In genomic region chr17:37137070-37137610, GRCh38 we compare ENCODE assay signal across 17 cellular contexts.
DNase-seq lines count a peak whose midpoint lies in the region; ATAC-seq and TF ChIP-seq lines count a peak whose summit lies in the region.
"Had no signal": no experiment of that assay in that cellular context is flagged by ENCODE, and none has a peak within 500 bp of the region (broad histone marks: within the 10 kb centered on the region; RNA-seq: fewer than 3 reads in every experiment).

No MANE protein-coding gene starts in this region.

- H2AFZ ChIP-seq in GM23338 = no peak overlapping the region
- H2AFZ ChIP-seq in parathyroid adenoma = peak overlapping the region; percentile 22
- H2AFZ ChIP-seq: GM23248 had no signal

- no peak overlapping the region for H3K27ac Mint-ChIP-seq in GM23338
- H3K27ac Mint-ChIP-seq: CD8-positive, alpha-beta T cell had no signal

- no peak overlapping the region for H3K27ac ChIP-seq in GM23338 (ENCODE audit: low read depth)
- H3K27ac ChIP-seq in parathyroid adenoma = peak overlapping the region; percentile 37
- H3K27ac ChIP-seq: BLaER1 treated with 17β-estradiol and CSF1 and Interleukin-3, amounts not matched to agents 10 nM and 100 nM; GM23248 had no signal

- no peaks in the 10 kb centered on the region; the same call in 2 of the 3 replicates for H3K9me3 Mint-ChIP-seq in GM23338
- H3K9me3 Mint-ChIP-seq: CD8-positive, alpha-beta T cell had no signal

- H3K36me3 Mint-ChIP-seq in GM23338 (ENCODE audit: low read depth) = peaks cover 2% of the 10 kb centered on the region; the same call in 2 of the 3 replicates

- no peaks in the 10 kb centered on the region for H3K79me2 ChIP-seq in GM23338 (replicated peaks; ENCODE audit: insufficient read depth)
- H3K79me2 ChIP-seq in parathyroid adenoma = no peaks in the 10 kb centered on the region

- H3K4me3 ChIP-seq in GM23338 (no peak overlapping the region), parathyroid adenoma (ENCODE audit: low read depth, low read length) (no peak overlapping the region)
- H3K4me3 ChIP-seq: BLaER1 treated with 17β-estradiol and CSF1 and Interleukin-3, amounts not matched to agents 10 nM and 100 nM; GM23248 had no signal

- peaks cover 53% of the 10 kb centered on the region for H3K4me1 ChIP-seq in GM23338 (ENCODE audit: insufficient read depth)
- peaks cover 44% of the 10 kb centered on the region for H3K4me1 ChIP-seq in parathyroid adenoma

- H4K20me1 ChIP-seq in GM23338 (replicated peaks; ENCODE audit: insufficient read depth) = no peaks in the 10 kb centered on the region
- H4K20me1 ChIP-seq: BLaER1 treated with 17β-estradiol and CSF1 and Interleukin-3, amounts not matched to agents 10 nM and 100 nM had no signal

- H3K9ac ChIP-seq in parathyroid adenoma = no peak overlapping the region
- H3K9ac ChIP-seq: BLaER1 treated with 17β-estradiol and CSF1 and Interleukin-3, amounts not matched to agents 10 nM and 100 nM; GM23248 had no signal

- H3K9me3 ChIP-seq in parathyroid adenoma (ENCODE audit: control insufficient read depth, low read length) = no peaks in the 10 kb centered on the region
- H3K9me3 ChIP-seq: BLaER1 treated with 17β-estradiol and CSF1 and Interleukin-3, amounts not matched to agents 10 nM and 100 nM had no signal

- H3K27me3 ChIP-seq in GM23338 (ENCODE audit: insufficient read depth) (no peaks in the 10 kb centered on the region), parathyroid adenoma (ENCODE audit: control insufficient read depth, insufficient read depth, low read length) (no peaks in the 10 kb centered on the region)
- H3K27me3 ChIP-seq: BLaER1 treated with 17β-estradiol and CSF1 and Interleukin-3, amounts not matched to agents 10 nM and 100 nM had no signal

- H3F3A ChIP-seq in GM23338 (replicated peaks; ENCODE audit: low read depth) = peaks cover 6% of the 10 kb centered on the region; the same call in 1 of the 2 replicates

- DNase-seq in GM23338 (ENCODE audit: low spot score) = peak; percentile 48
- peak; percentile 91 for DNase-seq in SK-MEL-5 (ENCODE audit: low read depth, low spot score)
- peak; percentile 89 for DNase-seq in foreskin melanocyte
- DNase-seq in NCI-H446 treated with DMSO at 0.1 percent for 48 hours (lab: John Stamatoyannopoulos, UW) = no peak
- DNase-seq in NCI-H1694 treated with DMSO at 0.1 percent for 48 hours (lab: John Stamatoyannopoulos, UW) = no peak
- DNase-seq in NCI-H1092 treated with DMSO at 0.1 percent for 48 hours (lab: John Stamatoyannopoulos, UW) = no peak
- DNase-seq: CD8-positive, alpha-beta T cell; GM23248; NCI-H1105 treated with DMSO at 0.1 percent for 48 hours; NCI-H1694; NCI-H510A; NCI-H748 treated with DMSO at 0.1 percent for 48 hours; NK-92 treated with Interleukin-12 subunit alpha and Interleukin-12 subunit beta, amount 100 ng/mL, for 24 hours; SHP77 treated with DMSO at 0.1 percent for 48 hours had no signal

- peaks cover 4% of the 10 kb centered on the region for H3K27me3 Mint-ChIP-seq in GM23338 (ENCODE audit: insufficient read depth, low read depth, poor library complexity)

- peak; percentile 44 to 48 for TF ChIP-seq CTCF in GM23338 (conservative IDR thresholded peaks at IDR 0.05; ENCODE audit: low read depth in 2 of 2)
- no peak for TF ChIP-seq CTCF in parathyroid adenoma (IDR thresholded peaks at IDR 0.05)

- H3K4me2 ChIP-seq in GM23338 (no peak overlapping the region), parathyroid adenoma (ENCODE audit: low read length) (no peak overlapping the region)
- H3K4me2 ChIP-seq: BLaER1 treated with 17β-estradiol and CSF1 and Interleukin-3, amounts not matched to agents 10 nM and 100 nM had no signal

- peaks cover 44% of the 10 kb centered on the region for H3K4me1 Mint-ChIP-seq in GM23338

- no peak overlapping the region for H3K4me3 Mint-ChIP-seq in GM23338
- H3K4me3 Mint-ChIP-seq: CD8-positive, alpha-beta T cell had no signal

- in situ Hi-C loops in SK-MEL-5 (cut with HindIII; ENCODE audit: low pct_unique_long_range_greater_than_20kb, low sequenced_read_pairs) = no loop called here

- peak; percentile 73 for ATAC-seq in GM23338
- ATAC-seq: CD8-positive, alpha-beta T cell; SK-N-SH treated with all-trans-retinoic acid at 6 μM for 48 hours had no signal

- peaks cover 3% of the 10 kb centered on the region for H3K36me3 ChIP-seq in GM23338 (ENCODE audit: insufficient read depth)
- H3K36me3 ChIP-seq in parathyroid adenoma (ENCODE audit: control insufficient read depth, insufficient read depth, low read length) = no peaks in the 10 kb centered on the region

- H3K9me2 ChIP-seq in GM23338 (ENCODE audit: insufficient read depth) = no peaks in the 10 kb centered on the region; the same call in 1 of the 2 replicates

TF ChIP-seq in GM23338, 12 proteins besides CTCF, POLR2A, EP300 and RAD21:
- TF ChIP-seq ETS1 (IDR thresholded peaks at IDR 0.05) (no peak), EZH2phosphoT487 (IDR thresholded peaks at IDR 0.05; ENCODE audit: unreplicated experiment) (no peak), ZNF331 (CRISPR knock-in tag; IDR thresholded peaks at IDR 0.05; ENCODE audit: low read depth) (no peak), CREB1 (CRISPR knock-in tag; IDR thresholded peaks at IDR 0.05; ENCODE audit: low read depth) (no peak)

Comparison
In these comparisons a context has a peak if more than half of its experiments do, and no peak if none do; other contexts are left out.
1. DNase-seq: peak in GM23338 (single experiment), SK-MEL-5 (single experiment) and foreskin melanocyte (single experiment); none in NCI-H446 treated with DMSO at 0.1 percent for 48 hours (single experiment), NCI-H1694 treated with DMSO at 0.1 percent for 48 hours (single experiment) and NCI-H1092 treated with DMSO at 0.1 percent for 48 hours (single experiment).